In genomic region chr7:234712-235553, GRCh38 we compare ENCODE assay signal across 1 cellular context.
TF ChIP-seq lines count a peak whose summit lies in the region.

No MANE protein-coding gene starts in this region.

TF ChIP-seq in HepG2, 621 proteins besides CTCF, POLR2A, EP300 and RAD21 (continued from another document and continues in another):
- TF ChIP-seq, protein P1, sequence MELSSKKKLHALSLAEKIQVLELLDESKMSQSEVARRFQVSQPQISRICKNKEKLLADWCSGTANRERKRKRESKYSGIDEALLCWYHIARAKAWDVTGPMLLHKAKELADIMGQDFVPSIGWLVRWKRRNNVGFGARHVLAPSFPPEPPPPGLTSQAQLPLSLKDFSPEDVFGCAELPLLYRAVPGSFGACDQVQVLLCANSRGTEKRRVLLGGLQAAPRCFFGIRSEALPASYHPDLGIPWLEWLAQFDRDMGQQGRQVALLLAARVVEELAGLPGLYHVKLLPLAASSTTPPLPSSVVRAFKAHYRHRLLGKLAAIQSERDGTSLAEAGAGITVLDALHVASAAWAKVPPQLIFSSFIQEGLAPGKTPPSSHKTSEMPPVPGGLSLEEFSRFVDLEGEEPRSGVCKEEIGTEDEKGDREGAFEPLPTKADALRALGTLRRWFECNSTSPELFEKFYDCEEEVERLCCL (CRISPR knock-in tag; IDR thresholded peaks at IDR 0.05; ENCODE audit: borderline replicate concordance): no peak
- TF ChIP-seq ZNF878 (CRISPR knock-in tag; IDR thresholded peaks at IDR 0.05): peak; percentile 94
- TF ChIP-seq GLI4 (CRISPR knock-in tag; IDR thresholded peaks at IDR 0.05; ENCODE audit: borderline replicate concordance): no peak
- peak; percentile 16; the same call in 1 of the 2 replicates for TF ChIP-seq KDM4B (CRISPR knock-in tag; IDR thresholded peaks at IDR 0.05)
- TF ChIP-seq HOXD1 (CRISPR knock-in tag; IDR thresholded peaks at IDR 0.05): no peak
- TF ChIP-seq MAFG (CRISPR knock-in tag; IDR thresholded peaks at IDR 0.05): no peak
- no peak for TF ChIP-seq ZSCAN22 (CRISPR knock-in tag; IDR thresholded peaks at IDR 0.05)
- TF ChIP-seq TBX3 (IDR thresholded peaks at IDR 0.05; ENCODE audit: borderline replicate concordance): peak; percentile 46; the same call in 1 of the 2 replicates
- TF ChIP-seq EEA1 (CRISPR knock-in tag; IDR thresholded peaks at IDR 0.05; ENCODE audit: borderline replicate concordance): no peak
- TF ChIP-seq ZNF260 (CRISPR knock-in tag; IDR thresholded peaks at IDR 0.05; ENCODE audit: borderline replicate concordance, low read depth): no peak
- 0 out of 2 replicates have a peak, but pooled peaks have one; percentile 78 for TF ChIP-seq SAFB2 (CRISPR knock-in tag; IDR thresholded peaks at IDR 0.05; ENCODE audit: borderline replicate concordance, low read depth)
- TF ChIP-seq PHF8 (CRISPR knock-in tag; IDR thresholded peaks at IDR 0.05): no peak
- TF ChIP-seq ZSCAN30 (CRISPR knock-in tag; IDR thresholded peaks at IDR 0.05): no peak
- no peak for TF ChIP-seq SNAPC4 (CRISPR knock-in tag; IDR thresholded peaks at IDR 0.05)
- TF ChIP-seq, protein P2, sequence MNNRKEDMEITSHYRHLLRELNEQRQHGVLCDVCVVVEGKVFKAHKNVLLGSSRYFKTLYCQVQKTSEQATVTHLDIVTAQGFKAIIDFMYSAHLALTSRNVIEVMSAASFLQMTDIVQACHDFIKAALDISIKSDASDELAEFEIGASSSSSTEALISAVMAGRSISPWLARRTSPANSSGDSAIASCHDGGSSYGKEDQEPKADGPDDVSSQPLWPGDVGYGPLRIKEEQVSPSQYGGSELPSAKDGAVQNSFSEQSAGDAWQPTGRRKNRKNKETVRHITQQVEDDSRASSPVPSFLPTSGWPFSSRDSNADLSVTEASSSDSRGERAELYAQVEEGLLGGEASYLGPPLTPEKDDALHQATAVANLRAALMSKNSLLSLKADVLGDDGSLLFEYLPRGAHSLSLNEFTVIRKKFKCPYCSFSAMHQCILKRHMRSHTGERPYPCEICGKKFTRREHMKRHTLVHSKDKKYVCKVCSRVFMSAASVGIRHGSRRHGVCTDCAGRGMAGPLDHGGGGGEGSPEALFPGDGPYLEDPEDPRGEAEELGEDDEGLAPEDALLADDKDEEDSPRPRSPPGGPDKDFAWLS (CRISPR knock-in tag; IDR thresholded peaks at IDR 0.05; ENCODE audit: borderline replicate concordance): no peak
- TF ChIP-seq ZNF44 (CRISPR knock-in tag; IDR thresholded peaks at IDR 0.05): no peak
- TF ChIP-seq ZNF550 (CRISPR knock-in tag; IDR thresholded peaks at IDR 0.05; ENCODE audit: borderline replicate concordance): no peak
- TF ChIP-seq BRCA1 (CRISPR knock-in tag; IDR thresholded peaks at IDR 0.05): no peak
- TF ChIP-seq ZNF326 (CRISPR knock-in tag; IDR thresholded peaks at IDR 0.05; ENCODE audit: borderline replicate concordance): no peak
- TF ChIP-seq ZNF180 (CRISPR knock-in tag; IDR thresholded peaks at IDR 0.05; ENCODE audit: borderline replicate concordance, low read depth): no peak
- TF ChIP-seq DNMT3B (CRISPR knock-in tag; conservative IDR thresholded peaks at IDR 0.05): 0 out of 2 replicates have a peak, but pooled peaks have one; percentile 49
- peak; percentile 93 for TF ChIP-seq FOXJ3 (CRISPR knock-in tag; IDR thresholded peaks at IDR 0.05; ENCODE audit: borderline replicate concordance)
- TF ChIP-seq ZNF33B (CRISPR knock-in tag; IDR thresholded peaks at IDR 0.05): no peak
- TF ChIP-seq ZNF768 (CRISPR knock-in tag; IDR thresholded peaks at IDR 0.05): no peak
- no peak for TF ChIP-seq ZNF432 (CRISPR knock-in tag; IDR thresholded peaks at IDR 0.05; ENCODE audit: borderline replicate concordance)
- TF ChIP-seq RNF2 (conservative IDR thresholded peaks at IDR 0.05; ENCODE audit: low read depth): no peak
- TF ChIP-seq, protein P3, sequence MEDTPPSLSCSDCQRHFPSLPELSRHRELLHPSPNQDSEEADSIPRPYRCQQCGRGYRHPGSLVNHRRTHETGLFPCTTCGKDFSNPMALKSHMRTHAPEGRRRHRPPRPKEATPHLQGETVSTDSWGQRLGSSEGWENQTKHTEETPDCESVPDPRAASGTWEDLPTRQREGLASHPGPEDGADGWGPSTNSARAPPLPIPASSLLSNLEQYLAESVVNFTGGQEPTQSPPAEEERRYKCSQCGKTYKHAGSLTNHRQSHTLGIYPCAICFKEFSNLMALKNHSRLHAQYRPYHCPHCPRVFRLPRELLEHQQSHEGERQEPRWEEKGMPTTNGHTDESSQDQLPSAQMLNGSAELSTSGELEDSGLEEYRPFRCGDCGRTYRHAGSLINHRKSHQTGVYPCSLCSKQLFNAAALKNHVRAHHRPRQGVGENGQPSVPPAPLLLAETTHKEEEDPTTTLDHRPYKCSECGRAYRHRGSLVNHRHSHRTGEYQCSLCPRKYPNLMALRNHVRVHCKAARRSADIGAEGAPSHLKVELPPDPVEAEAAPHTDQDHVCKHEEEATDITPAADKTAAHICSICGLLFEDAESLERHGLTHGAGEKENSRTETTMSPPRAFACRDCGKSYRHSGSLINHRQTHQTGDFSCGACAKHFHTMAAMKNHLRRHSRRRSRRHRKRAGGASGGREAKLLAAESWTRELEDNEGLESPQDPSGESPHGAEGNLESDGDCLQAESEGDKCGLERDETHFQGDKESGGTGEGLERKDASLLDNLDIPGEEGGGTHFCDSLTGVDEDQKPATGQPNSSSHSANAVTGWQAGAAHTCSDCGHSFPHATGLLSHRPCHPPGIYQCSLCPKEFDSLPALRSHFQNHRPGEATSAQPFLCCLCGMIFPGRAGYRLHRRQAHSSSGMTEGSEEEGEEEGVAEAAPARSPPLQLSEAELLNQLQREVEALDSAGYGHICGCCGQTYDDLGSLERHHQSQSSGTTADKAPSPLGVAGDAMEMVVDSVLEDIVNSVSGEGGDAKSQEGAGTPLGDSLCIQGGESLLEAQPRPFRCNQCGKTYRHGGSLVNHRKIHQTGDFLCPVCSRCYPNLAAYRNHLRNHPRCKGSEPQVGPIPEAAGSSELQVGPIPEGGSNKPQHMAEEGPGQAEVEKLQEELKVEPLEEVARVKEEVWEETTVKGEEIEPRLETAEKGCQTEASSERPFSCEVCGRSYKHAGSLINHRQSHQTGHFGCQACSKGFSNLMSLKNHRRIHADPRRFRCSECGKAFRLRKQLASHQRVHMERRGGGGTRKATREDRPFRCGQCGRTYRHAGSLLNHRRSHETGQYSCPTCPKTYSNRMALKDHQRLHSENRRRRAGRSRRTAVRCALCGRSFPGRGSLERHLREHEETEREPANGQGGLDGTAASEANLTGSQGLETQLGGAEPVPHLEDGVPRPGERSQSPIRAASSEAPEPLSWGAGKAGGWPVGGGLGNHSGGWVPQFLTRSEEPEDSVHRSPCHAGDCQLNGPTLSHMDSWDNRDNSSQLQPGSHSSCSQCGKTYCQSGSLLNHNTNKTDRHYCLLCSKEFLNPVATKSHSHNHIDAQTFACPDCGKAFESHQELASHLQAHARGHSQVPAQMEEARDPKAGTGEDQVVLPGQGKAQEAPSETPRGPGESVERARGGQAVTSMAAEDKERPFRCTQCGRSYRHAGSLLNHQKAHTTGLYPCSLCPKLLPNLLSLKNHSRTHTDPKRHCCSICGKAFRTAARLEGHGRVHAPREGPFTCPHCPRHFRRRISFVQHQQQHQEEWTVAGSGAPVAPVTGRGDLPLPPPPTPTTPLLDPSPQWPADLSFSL (CRISPR knock-in tag; IDR thresholded peaks at IDR 0.05): no peak
- no peak for TF ChIP-seq PRMT3 (CRISPR knock-in tag; IDR thresholded peaks at IDR 0.05; ENCODE audit: borderline replicate concordance, low read depth)
- no peak for TF ChIP-seq ARNT (IDR thresholded peaks at IDR 0.05)
- no peak for TF ChIP-seq ZNF121 (CRISPR knock-in tag; IDR thresholded peaks at IDR 0.05)
- TF ChIP-seq ZNF567 (CRISPR knock-in tag; IDR thresholded peaks at IDR 0.05; ENCODE audit: borderline replicate concordance): no peak
- no peak for TF ChIP-seq ZFYVE20 (CRISPR knock-in tag; IDR thresholded peaks at IDR 0.05; ENCODE audit: borderline replicate concordance, low read depth)
- peak; percentile 56; the same call in 1 of the 2 replicates for TF ChIP-seq YEATS2 (CRISPR knock-in tag; IDR thresholded peaks at IDR 0.05; ENCODE audit: borderline replicate concordance)
- no peak for TF ChIP-seq ZBTB3 (CRISPR knock-in tag; IDR thresholded peaks at IDR 0.05; ENCODE audit: borderline replicate concordance, low read depth)
- no peak for TF ChIP-seq ZNF570 (CRISPR knock-in tag; IDR thresholded peaks at IDR 0.05; ENCODE audit: borderline replicate concordance)
- no peak for TF ChIP-seq JUND (CRISPR knock-in tag; IDR thresholded peaks at IDR 0.05)
- TF ChIP-seq, protein P4, sequence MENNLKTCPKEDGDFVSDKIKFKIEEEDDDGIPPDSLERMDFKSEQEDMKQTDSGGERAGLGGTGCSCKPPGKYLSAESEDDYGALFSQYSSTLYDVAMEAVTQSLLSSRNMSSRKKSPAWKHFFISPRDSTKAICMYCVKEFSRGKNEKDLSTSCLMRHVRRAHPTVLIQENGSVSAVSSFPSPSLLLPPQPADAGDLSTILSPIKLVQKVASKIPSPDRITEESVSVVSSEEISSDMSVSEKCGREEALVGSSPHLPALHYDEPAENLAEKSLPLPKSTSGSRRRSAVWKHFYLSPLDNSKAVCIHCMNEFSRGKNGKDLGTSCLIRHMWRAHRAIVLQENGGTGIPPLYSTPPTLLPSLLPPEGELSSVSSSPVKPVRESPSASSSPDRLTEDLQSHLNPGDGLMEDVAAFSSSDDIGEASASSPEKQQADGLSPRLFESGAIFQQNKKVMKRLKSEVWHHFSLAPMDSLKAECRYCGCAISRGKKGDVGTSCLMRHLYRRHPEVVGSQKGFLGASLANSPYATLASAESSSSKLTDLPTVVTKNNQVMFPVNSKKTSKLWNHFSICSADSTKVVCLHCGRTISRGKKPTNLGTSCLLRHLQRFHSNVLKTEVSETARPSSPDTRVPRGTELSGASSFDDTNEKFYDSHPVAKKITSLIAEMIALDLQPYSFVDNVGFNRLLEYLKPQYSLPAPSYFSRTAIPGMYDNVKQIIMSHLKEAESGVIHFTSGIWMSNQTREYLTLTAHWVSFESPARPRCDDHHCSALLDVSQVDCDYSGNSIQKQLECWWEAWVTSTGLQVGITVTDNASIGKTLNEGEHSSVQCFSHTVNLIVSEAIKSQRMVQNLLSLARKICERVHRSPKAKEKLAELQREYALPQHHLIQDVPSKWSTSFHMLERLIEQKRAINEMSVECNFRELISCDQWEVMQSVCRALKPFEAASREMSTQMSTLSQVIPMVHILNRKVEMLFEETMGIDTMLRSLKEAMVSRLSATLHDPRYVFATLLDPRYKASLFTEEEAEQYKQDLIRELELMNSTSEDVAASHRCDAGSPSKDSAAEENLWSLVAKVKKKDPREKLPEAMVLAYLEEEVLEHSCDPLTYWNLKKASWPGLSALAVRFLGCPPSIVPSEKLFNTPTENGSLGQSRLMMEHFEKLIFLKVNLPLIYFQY (CRISPR knock-in tag; IDR thresholded peaks at IDR 0.05; ENCODE audit: borderline replicate concordance): peak; percentile 89
- no peak for TF ChIP-seq ZNF761 (CRISPR knock-in tag; conservative IDR thresholded peaks at IDR 0.05)
- no peak for TF ChIP-seq SSRP1 (CRISPR knock-in tag; IDR thresholded peaks at IDR 0.05)
- TF ChIP-seq ZKSCAN8 (CRISPR knock-in tag; IDR thresholded peaks at IDR 0.05; ENCODE audit: borderline replicate concordance): peak; percentile 98
- no peak for TF ChIP-seq NAIF1 (CRISPR knock-in tag; IDR thresholded peaks at IDR 0.05; ENCODE audit: borderline replicate concordance)
- no peak for TF ChIP-seq JUN (CRISPR knock-in tag; IDR thresholded peaks at IDR 0.05)
- TF ChIP-seq RFXANK (CRISPR knock-in tag; IDR thresholded peaks at IDR 0.05): no peak
- TF ChIP-seq ZFP36 (IDR thresholded peaks at IDR 0.05; ENCODE audit: borderline replicate concordance, low read depth, low read length, partially characterized antibody): no peak
- TF ChIP-seq ATF7-NPFF (CRISPR knock-in tag; IDR thresholded peaks at IDR 0.05; ENCODE audit: low read depth): no peak
- TF ChIP-seq SKI (IDR thresholded peaks at IDR 0.05; ENCODE audit: partially characterized antibody): no peak
- peak; percentile 92 for TF ChIP-seq TGIF2 (CRISPR knock-in tag; IDR thresholded peaks at IDR 0.05)
- TF ChIP-seq MTF2 (CRISPR knock-in tag; IDR thresholded peaks at IDR 0.05; ENCODE audit: borderline replicate concordance): no peak
- no peak for TF ChIP-seq SUZ12 (IDR thresholded peaks at IDR 0.05; ENCODE audit: low read depth, low read length)
- TF ChIP-seq WIZ (CRISPR knock-in tag; IDR thresholded peaks at IDR 0.05): no peak
- TF ChIP-seq ZNF720 (CRISPR knock-in tag; IDR thresholded peaks at IDR 0.05): no peak
- no peak for TF ChIP-seq ZNF274 (CRISPR knock-in tag; IDR thresholded peaks at IDR 0.05)
- TF ChIP-seq KLF11 (CRISPR knock-in tag; IDR thresholded peaks at IDR 0.05): peak; percentile 81; the same call in 1 of the 2 replicates
- peak; percentile 90 for TF ChIP-seq ERF (CRISPR knock-in tag; IDR thresholded peaks at IDR 0.05)
